ENCODE assay signal across 1 cellular context in the genomic region with DNA sequence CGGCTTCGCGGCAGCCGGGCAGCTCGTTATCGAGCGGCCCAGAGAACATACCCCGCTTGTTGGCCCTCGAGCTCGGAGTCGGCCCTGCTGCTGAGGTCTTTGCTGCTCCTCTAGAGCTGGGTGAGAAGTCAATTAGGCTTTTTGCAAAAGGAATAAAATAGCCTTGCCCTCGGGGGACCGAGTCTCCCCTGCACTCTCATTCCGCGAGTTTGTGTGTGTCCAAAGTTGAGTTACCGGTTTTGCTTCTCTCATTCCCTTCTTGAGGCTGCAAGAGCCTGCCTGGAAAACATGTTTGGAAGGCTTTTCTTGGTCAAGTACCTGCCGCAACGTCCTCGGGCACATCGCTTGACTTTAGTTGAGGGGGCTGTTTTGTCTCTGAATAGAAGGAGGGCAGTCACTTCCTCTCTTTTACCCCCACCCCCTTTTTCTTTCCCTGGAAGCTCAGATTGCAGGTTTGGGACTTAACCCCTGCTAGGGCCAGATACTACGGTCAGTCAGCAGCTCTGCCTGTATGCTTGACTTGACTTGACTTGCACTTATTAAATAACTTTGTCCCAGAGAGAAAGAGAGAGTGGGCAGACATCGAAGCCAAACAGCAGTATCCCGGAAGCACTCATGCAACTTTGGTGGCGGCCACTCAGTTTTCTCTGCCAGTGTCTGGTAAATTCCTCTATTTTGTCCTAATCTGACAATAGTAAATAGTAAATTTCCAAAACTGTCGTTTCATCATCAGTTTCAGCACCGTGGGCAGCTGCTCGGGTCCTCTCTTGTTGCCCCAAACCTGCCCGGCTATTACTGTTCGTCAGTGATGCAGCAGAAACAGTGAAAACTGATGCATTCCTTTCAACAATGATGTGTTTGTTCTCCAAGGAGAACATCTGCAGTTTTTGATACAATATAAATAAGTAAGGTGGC.
A peak's percentile ranks its signal among the peaks of the same experiment; 100 is the strongest.
TF ChIP-seq lines count a peak whose summit lies in the region.

No MANE protein-coding gene starts in this region.

TF ChIP-seq in HepG2, 621 proteins besides CTCF, POLR2A, EP300 and RAD21 (continued from another document and continues in another):
- TF ChIP-seq, protein P1, sequence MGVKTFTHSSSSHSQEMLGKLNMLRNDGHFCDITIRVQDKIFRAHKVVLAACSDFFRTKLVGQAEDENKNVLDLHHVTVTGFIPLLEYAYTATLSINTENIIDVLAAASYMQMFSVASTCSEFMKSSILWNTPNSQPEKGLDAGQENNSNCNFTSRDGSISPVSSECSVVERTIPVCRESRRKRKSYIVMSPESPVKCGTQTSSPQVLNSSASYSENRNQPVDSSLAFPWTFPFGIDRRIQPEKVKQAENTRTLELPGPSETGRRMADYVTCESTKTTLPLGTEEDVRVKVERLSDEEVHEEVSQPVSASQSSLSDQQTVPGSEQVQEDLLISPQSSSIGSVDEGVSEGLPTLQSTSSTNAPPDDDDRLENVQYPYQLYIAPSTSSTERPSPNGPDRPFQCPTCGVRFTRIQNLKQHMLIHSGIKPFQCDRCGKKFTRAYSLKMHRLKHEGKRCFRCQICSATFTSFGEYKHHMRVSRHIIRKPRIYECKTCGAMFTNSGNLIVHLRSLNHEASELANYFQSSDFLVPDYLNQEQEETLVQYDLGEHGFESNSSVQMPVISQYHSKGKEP (CRISPR knock-in tag; IDR thresholded peaks at IDR 0.05) = no peak
- TF ChIP-seq NCOA1 (CRISPR knock-in tag; IDR thresholded peaks at IDR 0.05) (0 out of 2 replicates have a peak, but pooled peaks have one; percentile 40), ZNF33A (CRISPR knock-in tag; IDR thresholded peaks at IDR 0.05; ENCODE audit: borderline replicate concordance) (0 out of 2 replicates have a peak, but pooled peaks have one; percentile 24), ISL2 (CRISPR knock-in tag; IDR thresholded peaks at IDR 0.05) (0 out of 2 replicates have a peak, but pooled peaks have one; percentile 13), WIZ (CRISPR knock-in tag; IDR thresholded peaks at IDR 0.05) (peak; percentile 73; the same call in 1 of the 2 replicates), GTF3A (CRISPR knock-in tag; conservative IDR thresholded peaks at IDR 0.05) (0 out of 2 replicates have a peak, but pooled peaks have one; percentile 31), KLF15 (CRISPR knock-in tag; IDR thresholded peaks at IDR 0.05; ENCODE audit: borderline replicate concordance) (0 out of 2 replicates have a peak, but pooled peaks have one; percentile 44), ZNF230 (CRISPR knock-in tag; IDR thresholded peaks at IDR 0.05) (peak; percentile 23; the same call in 1 of the 2 replicates), YEATS4 (CRISPR knock-in tag; IDR thresholded peaks at IDR 0.05; ENCODE audit: borderline replicate concordance) (peak; percentile 32; the same call in 1 of the 2 replicates), MLLT10 (CRISPR knock-in tag; IDR thresholded peaks at IDR 0.05) (no peak), HHEX (CRISPR knock-in tag; IDR thresholded peaks at IDR 0.05) (no peak), ZNF34 (CRISPR knock-in tag; IDR thresholded peaks at IDR 0.05; ENCODE audit: borderline replicate concordance) (0 out of 2 replicates have a peak, but pooled peaks have one; percentile 49), SP2 (CRISPR knock-in tag; IDR thresholded peaks at IDR 0.05) (peak; percentile 67; the same call in 1 of the 2 replicates), SMAD9 (CRISPR knock-in tag; IDR thresholded peaks at IDR 0.05) (no peak), RFX1 (IDR thresholded peaks at IDR 0.05) (no peak)
- TF ChIP-seq, protein P2, sequence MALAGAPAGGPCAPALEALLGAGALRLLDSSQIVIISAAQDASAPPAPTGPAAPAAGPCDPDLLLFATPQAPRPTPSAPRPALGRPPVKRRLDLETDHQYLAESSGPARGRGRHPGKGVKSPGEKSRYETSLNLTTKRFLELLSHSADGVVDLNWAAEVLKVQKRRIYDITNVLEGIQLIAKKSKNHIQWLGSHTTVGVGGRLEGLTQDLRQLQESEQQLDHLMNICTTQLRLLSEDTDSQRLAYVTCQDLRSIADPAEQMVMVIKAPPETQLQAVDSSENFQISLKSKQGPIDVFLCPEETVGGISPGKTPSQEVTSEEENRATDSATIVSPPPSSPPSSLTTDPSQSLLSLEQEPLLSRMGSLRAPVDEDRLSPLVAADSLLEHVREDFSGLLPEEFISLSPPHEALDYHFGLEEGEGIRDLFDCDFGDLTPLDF (CRISPR knock-in tag; IDR thresholded peaks at IDR 0.05) = peak; percentile 74; the same call in 1 of the 2 replicates
- TF ChIP-seq, protein P3, sequence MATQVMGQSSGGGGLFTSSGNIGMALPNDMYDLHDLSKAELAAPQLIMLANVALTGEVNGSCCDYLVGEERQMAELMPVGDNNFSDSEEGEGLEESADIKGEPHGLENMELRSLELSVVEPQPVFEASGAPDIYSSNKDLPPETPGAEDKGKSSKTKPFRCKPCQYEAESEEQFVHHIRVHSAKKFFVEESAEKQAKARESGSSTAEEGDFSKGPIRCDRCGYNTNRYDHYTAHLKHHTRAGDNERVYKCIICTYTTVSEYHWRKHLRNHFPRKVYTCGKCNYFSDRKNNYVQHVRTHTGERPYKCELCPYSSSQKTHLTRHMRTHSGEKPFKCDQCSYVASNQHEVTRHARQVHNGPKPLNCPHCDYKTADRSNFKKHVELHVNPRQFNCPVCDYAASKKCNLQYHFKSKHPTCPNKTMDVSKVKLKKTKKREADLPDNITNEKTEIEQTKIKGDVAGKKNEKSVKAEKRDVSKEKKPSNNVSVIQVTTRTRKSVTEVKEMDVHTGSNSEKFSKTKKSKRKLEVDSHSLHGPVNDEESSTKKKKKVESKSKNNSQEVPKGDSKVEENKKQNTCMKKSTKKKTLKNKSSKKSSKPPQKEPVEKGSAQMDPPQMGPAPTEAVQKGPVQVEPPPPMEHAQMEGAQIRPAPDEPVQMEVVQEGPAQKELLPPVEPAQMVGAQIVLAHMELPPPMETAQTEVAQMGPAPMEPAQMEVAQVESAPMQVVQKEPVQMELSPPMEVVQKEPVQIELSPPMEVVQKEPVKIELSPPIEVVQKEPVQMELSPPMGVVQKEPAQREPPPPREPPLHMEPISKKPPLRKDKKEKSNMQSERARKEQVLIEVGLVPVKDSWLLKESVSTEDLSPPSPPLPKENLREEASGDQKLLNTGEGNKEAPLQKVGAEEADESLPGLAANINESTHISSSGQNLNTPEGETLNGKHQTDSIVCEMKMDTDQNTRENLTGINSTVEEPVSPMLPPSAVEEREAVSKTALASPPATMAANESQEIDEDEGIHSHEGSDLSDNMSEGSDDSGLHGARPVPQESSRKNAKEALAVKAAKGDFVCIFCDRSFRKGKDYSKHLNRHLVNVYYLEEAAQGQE (IDR thresholded peaks at IDR 0.05; ENCODE audit: borderline replicate concordance in 1 of 2, low read depth in 1 of 2, low read length in 2 of 2) = peak; percentile 34 to 92
- TF ChIP-seq, protein P4, sequence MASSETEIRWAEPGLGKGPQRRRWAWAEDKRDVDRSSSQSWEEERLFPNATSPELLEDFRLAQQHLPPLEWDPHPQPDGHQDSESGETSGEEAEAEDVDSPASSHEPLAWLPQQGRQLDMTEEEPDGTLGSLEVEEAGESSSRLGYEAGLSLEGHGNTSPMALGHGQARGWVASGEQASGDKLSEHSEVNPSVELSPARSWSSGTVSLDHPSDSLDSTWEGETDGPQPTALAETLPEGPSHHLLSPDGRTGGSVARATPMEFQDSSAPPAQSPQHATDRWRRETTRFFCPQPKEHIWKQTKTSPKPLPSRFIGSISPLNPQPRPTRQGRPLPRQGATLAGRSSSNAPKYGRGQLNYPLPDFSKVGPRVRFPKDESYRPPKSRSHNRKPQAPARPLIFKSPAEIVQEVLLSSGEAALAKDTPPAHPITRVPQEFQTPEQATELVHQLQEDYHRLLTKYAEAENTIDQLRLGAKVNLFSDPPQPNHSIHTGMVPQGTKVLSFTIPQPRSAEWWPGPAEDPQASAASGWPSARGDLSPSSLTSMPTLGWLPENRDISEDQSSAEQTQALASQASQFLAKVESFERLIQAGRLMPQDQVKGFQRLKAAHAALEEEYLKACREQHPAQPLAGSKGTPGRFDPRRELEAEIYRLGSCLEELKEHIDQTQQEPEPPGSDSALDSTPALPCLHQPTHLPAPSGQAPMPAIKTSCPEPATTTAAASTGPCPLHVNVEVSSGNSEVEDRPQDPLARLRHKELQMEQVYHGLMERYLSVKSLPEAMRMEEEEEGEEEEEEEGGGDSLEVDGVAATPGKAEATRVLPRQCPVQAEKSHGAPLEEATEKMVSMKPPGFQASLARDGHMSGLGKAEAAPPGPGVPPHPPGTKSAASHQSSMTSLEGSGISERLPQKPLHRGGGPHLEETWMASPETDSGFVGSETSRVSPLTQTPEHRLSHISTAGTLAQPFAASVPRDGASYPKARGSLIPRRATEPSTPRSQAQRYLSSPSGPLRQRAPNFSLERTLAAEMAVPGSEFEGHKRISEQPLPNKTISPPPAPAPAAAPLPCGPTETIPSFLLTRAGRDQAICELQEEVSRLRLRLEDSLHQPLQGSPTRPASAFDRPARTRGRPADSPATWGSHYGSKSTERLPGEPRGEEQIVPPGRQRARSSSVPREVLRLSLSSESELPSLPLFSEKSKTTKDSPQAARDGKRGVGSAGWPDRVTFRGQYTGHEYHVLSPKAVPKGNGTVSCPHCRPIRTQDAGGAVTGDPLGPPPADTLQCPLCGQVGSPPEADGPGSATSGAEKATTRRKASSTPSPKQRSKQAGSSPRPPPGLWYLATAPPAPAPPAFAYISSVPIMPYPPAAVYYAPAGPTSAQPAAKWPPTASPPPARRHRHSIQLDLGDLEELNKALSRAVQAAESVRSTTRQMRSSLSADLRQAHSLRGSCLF (CRISPR knock-in tag; IDR thresholded peaks at IDR 0.05; ENCODE audit: borderline replicate concordance) = no peak
- TF ChIP-seq, protein P5, sequence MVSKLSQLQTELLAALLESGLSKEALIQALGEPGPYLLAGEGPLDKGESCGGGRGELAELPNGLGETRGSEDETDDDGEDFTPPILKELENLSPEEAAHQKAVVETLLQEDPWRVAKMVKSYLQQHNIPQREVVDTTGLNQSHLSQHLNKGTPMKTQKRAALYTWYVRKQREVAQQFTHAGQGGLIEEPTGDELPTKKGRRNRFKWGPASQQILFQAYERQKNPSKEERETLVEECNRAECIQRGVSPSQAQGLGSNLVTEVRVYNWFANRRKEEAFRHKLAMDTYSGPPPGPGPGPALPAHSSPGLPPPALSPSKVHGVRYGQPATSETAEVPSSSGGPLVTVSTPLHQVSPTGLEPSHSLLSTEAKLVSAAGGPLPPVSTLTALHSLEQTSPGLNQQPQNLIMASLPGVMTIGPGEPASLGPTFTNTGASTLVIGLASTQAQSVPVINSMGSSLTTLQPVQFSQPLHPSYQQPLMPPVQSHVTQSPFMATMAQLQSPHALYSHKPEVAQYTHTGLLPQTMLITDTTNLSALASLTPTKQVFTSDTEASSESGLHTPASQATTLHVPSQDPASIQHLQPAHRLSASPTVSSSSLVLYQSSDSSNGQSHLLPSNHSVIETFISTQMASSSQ (IDR thresholded peaks at IDR 0.05; ENCODE audit: low read depth) = no peak
- TF ChIP-seq, protein P5 (CRISPR knock-in tag; IDR thresholded peaks at IDR 0.05; ENCODE audit: borderline replicate concordance) = peak; percentile 34; the same call in 1 of the 2 replicates
- TF ChIP-seq, protein P6, sequence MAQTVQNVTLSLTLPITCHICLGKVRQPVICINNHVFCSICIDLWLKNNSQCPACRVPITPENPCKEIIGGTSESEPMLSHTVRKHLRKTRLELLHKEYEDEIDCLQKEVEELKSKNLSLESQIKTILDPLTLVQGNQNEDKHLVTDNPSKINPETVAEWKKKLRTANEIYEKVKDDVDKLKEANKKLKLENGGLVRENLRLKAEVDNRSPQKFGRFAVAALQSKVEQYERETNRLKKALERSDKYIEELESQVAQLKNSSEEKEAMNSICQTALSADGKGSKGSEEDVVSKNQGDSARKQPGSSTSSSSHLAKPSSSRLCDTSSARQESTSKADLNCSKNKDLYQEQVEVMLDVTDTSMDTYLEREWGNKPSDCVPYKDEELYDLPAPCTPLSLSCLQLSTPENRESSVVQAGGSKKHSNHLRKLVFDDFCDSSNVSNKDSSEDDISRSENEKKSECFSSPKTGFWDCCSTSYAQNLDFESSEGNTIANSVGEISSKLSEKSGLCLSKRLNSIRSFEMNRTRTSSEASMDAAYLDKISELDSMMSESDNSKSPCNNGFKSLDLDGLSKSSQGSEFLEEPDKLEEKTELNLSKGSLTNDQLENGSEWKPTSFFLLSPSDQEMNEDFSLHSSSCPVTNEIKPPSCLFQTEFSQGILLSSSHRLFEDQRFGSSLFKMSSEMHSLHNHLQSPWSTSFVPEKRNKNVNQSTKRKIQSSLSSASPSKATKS (CRISPR knock-in tag; IDR thresholded peaks at IDR 0.05) = 0 out of 2 replicates have a peak, but pooled peaks have one; percentile 26
- TF ChIP-seq, protein P7, sequence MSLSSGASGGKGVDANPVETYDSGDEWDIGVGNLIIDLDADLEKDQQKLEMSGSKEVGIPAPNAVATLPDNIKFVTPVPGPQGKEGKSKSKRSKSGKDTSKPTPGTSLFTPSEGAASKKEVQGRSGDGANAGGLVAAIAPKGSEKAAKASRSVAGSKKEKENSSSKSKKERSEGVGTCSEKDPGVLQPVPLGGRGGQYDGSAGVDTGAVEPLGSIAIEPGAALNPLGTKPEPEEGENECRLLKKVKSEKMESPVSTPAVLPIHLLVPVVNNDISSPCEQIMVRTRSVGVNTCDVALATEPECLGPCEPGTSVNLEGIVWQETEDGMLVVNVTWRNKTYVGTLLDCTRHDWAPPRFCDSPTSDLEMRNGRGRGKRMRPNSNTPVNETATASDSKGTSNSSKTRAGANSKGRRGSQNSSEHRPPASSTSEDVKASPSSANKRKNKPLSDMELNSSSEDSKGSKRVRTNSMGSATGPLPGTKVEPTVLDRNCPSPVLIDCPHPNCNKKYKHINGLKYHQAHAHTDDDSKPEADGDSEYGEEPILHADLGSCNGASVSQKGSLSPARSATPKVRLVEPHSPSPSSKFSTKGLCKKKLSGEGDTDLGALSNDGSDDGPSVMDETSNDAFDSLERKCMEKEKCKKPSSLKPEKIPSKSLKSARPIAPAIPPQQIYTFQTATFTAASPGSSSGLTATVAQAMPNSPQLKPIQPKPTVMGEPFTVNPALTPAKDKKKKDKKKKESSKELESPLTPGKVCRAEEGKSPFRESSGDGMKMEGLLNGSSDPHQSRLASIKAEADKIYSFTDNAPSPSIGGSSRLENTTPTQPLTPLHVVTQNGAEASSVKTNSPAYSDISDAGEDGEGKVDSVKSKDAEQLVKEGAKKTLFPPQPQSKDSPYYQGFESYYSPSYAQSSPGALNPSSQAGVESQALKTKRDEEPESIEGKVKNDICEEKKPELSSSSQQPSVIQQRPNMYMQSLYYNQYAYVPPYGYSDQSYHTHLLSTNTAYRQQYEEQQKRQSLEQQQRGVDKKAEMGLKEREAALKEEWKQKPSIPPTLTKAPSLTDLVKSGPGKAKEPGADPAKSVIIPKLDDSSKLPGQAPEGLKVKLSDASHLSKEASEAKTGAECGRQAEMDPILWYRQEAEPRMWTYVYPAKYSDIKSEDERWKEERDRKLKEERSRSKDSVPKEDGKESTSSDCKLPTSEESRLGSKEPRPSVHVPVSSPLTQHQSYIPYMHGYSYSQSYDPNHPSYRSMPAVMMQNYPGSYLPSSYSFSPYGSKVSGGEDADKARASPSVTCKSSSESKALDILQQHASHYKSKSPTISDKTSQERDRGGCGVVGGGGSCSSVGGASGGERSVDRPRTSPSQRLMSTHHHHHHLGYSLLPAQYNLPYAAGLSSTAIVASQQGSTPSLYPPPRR (CRISPR knock-in tag; IDR thresholded peaks at IDR 0.05; ENCODE audit: borderline replicate concordance) = no peak; the same call in 1 of the 2 replicates
